ENCODE assay signal across 28 cellular contexts in genomic region chr5:161094411-161094810, GRCh38.
DNase-seq lines count a peak whose midpoint lies in the region; TF ChIP-seq lines count a peak whose summit lies in the region.
"Had no signal": no experiment of that assay in that cellular context is flagged by ENCODE, and none has a peak within 500 bp of the region (broad histone marks: within the 10 kb centered on the region; RNA-seq: fewer than 3 reads in every experiment).

No MANE protein-coding gene starts in this region.

- DNase-seq in GM04504 (ENCODE audit: low read depth) (peak; percentile 63), amniotic epithelial cell (ENCODE audit: low read depth) (peak; percentile 17), fibroblast of lung (ENCODE audit: low read depth in 2 of 2) (peak; percentile 22 to 88), stromal cell of bone marrow (ENCODE audit: low read depth) (peak; percentile 66), GM10266 (ENCODE audit: extremely low spot score) (no peak), MM.1S (no peak), mesenteric fat pad (ENCODE audit: low spot score) (no peak)
- DNase-seq: activated CD4-positive, alpha-beta T cell treated with anti-CD3 and anti-CD28 coated beads, Interleukin-2, amount 50 U/mL, for 1 hour; activated naive CD4-positive, alpha-beta T cell treated with anti-CD3 and anti-CD28 coated beads, Interleukin-2, amount 10 ng/mL, durations not matched to agents 7 days and 5 days; AML-193; amygdala; CD4-positive, alpha-beta memory T cell; hippocampal formation; Kasumi-1; NCI-H1092; NCI-H187 treated with DMSO at 0.1 percent for 48 hours; NCI-H345; NCI-H748 treated with DMSO at 0.1 percent for 48 hours; ovary; stimulated activated CD4-positive, alpha-beta T cell treated with anti-CD3 and anti-CD28 coated beads, Interleukin-12 subunit alpha, Interleukin-12 subunit beta, amount 100 ng/mL, for 4 hours; stimulated activated CD4-positive, alpha-beta T cell treated with anti-CD3 and anti-CD28 coated beads, Interleukin-4, amount 100 ng/mL, for 4 hours; stimulated activated naive CD4-positive, alpha-beta T cell; WERI-Rb-1 had no signal

- no peak overlapping the region for H2AFZ ChIP-seq in fibroblast of lung (ENCODE audit: low read length)
- H2AFZ ChIP-seq in MM.1S (ENCODE audit: low read length), result no peak overlapping the region
- H2AFZ ChIP-seq: GM23338 had no signal

- TF ChIP-seq CTCF in fibroblast of lung (conservative IDR thresholded peaks at IDR 0.05 in 1 of 2, IDR thresholded peaks at IDR 0.05 in 1 of 2; ENCODE audit: low read depth in 1 of 2, low read length in 2 of 2) (no peak), GM10266 (IDR thresholded peaks at IDR 0.05; ENCODE audit: control insufficient read depth, insufficient read depth, low read depth, missing control alignments) (no peak), MM.1S (IDR thresholded peaks at IDR 0.05; ENCODE audit: low read length) (no peak)

- H3K27ac ChIP-seq in fibroblast of lung (ENCODE audit: insufficient read depth, low read length) (peak overlapping the region; percentile 45), MM.1S (ENCODE audit: low read length) (no peak overlapping the region)
- H3K27ac ChIP-seq: gastroesophageal sphincter, ovary, right atrium auricular region, thoracic aorta, vagina, WERI-Rb-1 had no signal

- no peaks in the 10 kb centered on the region for H3K9me3 ChIP-seq in fibroblast of lung (ENCODE audit: control insufficient read depth, insufficient read depth, low read depth, low read length)
- H3K9me3 ChIP-seq in MM.1S (replicated peaks; ENCODE audit: insufficient read depth, low read length), result no peaks in the 10 kb centered on the region
- H3K9me3 ChIP-seq: gastroesophageal sphincter, ovary, right atrium auricular region, thoracic aorta, vagina had no signal

- no peaks in the 10 kb centered on the region for H3K9me2 ChIP-seq in MM.1S (replicated peaks; ENCODE audit: insufficient read depth, low read length)

- H4K20me1 ChIP-seq in fibroblast of lung (ENCODE audit: control insufficient read depth, extremely low read depth, insufficient read depth, low read length) (no peaks in the 10 kb centered on the region), MM.1S (ENCODE audit: insufficient read depth, low read length) (no peaks in the 10 kb centered on the region)

- no peak overlapping the region for H3K9ac ChIP-seq in fibroblast of lung (ENCODE audit: insufficient read depth, low read length)
- H3K9ac ChIP-seq in MM.1S (ENCODE audit: low read length), result no peak overlapping the region

- no peaks in the 10 kb centered on the region for H3F3A ChIP-seq in MM.1S (ENCODE audit: insufficient read depth, low read length)

- H3K4me3 ChIP-seq in fibroblast of lung (replicated peaks in 1 of 4; ENCODE audit: control extremely low read depth in 1 of 4, insufficient read depth in 1 of 4, low read depth in 3 of 4, low read length in 4 of 4) (no peak overlapping the region), MM.1S (ENCODE audit: low read length) (no peak overlapping the region)
- H3K4me3 ChIP-seq: gastroesophageal sphincter, GM23338, ovary, right atrium auricular region, thoracic aorta, vagina had no signal

- H3K4me2 ChIP-seq in fibroblast of lung (ENCODE audit: extremely low read depth, insufficient read depth, low read length), result no peak overlapping the region
- no peak overlapping the region for H3K4me2 ChIP-seq in MM.1S (ENCODE audit: low read depth, low read length)
- H3K4me2 ChIP-seq: GM23338 had no signal

- H3K36me3 ChIP-seq in fibroblast of lung (ENCODE audit: control insufficient read depth, insufficient read depth, low read length), result no peaks in the 10 kb centered on the region
- H3K36me3 ChIP-seq in MM.1S (replicated peaks; ENCODE audit: insufficient read depth, low read length), result no peaks in the 10 kb centered on the region
- H3K36me3 ChIP-seq: gastroesophageal sphincter, ovary, right atrium auricular region, thoracic aorta, vagina, WERI-Rb-1 had no signal

- H3K4me1 ChIP-seq in fibroblast of lung (ENCODE audit: control insufficient read depth, extremely low read depth, insufficient read depth, low read length) (no peaks in the 10 kb centered on the region), MM.1S (ENCODE audit: low read length) (no peaks in the 10 kb centered on the region)
- H3K4me1 ChIP-seq: gastroesophageal sphincter, right atrium auricular region, vagina had no signal

- H3K27me3 ChIP-seq in fibroblast of lung (ENCODE audit: control insufficient read depth, insufficient read depth, low read length) (no peaks in the 10 kb centered on the region), MM.1S (replicated peaks; ENCODE audit: insufficient read depth, low read length) (no peaks in the 10 kb centered on the region)
- H3K27me3 ChIP-seq: ovary, right atrium auricular region, vagina had no signal

- H3K79me2 ChIP-seq in fibroblast of lung (ENCODE audit: control insufficient read depth, insufficient read depth, low read length), result no peaks in the 10 kb centered on the region
- no peaks in the 10 kb centered on the region for H3K79me2 ChIP-seq in MM.1S (ENCODE audit: low read length)

Comparison
In these comparisons a context has a peak if more than half of its experiments do, and no peak if none do; other contexts are left out.
1. DNase-seq: peak in GM04504 (single experiment), amniotic epithelial cell (single experiment), fibroblast of lung (2 of 2) and stromal cell of bone marrow (single experiment); none in GM10266 (single experiment), MM.1S (single experiment) and mesenteric fat pad (single experiment).